In genomic region chr5:68405026-68405684, GRCh38 we compare ENCODE assay signal across 12 cellular contexts.
DNase-seq lines count a peak whose midpoint lies in the region; ATAC-seq, FAIRE-seq and TF ChIP-seq lines count a peak whose summit lies in the region.
"Had no signal": no experiment of that assay in that cellular context is flagged by ENCODE, and none has a peak within 500 bp of the region (broad histone marks: within the 10 kb centered on the region; RNA-seq: fewer than 3 reads in every experiment).

No MANE protein-coding gene starts in this region.

- intact Hi-C loops in colonic mucosa (cut with DNase I) (no loop called here), body of pancreas (cut with DNase I) (no loop called here), kidney (cut with DNase I) (no loop called here)

- H3K27me3 ChIP-seq in colonic mucosa: no peaks in the 10 kb centered on the region
- no peaks in the 10 kb centered on the region for H3K27me3 ChIP-seq in body of pancreas

- no peaks in the 10 kb centered on the region for H3K36me3 ChIP-seq in colonic mucosa
- H3K36me3 ChIP-seq in body of pancreas (replicated peaks in 1 of 2; ENCODE audit: insufficient read depth in 1 of 2, low read depth in 2 of 2): no peaks in the 10 kb centered on the region
- H3K36me3 ChIP-seq in kidney (ENCODE audit: control insufficient read depth in 1 of 2, insufficient read depth in 2 of 2, low read length in 2 of 2): no peaks in the 10 kb centered on the region

- no peaks in the 10 kb centered on the region for H3K36me3 Mint-ChIP-seq in nephron progenitor cell (ENCODE audit: low read depth)
- H3K36me3 Mint-ChIP-seq: activated naive CD4-positive, alpha-beta T cell treated with anti-CD3 and anti-CD28 coated beads, Interleukin-2, amount 10 ng/mL, durations not matched to agents 7 days and 5 days had no signal

- H3K4me3 ChIP-seq in colonic mucosa (no peak overlapping the region), body of pancreas (no peak overlapping the region), kidney (ENCODE audit: low read length in 2 of 2) (no peak overlapping the region)

- TF ChIP-seq CTCF in colonic mucosa (IDR thresholded peaks at IDR 0.05): no peak
- no peak for TF ChIP-seq CTCF in nephron progenitor cell (IDR thresholded peaks at IDR 0.05)
- TF ChIP-seq CTCF in body of pancreas (IDR thresholded peaks at IDR 0.05): no peak
- TF ChIP-seq CTCF in kidney (IDR thresholded peaks at IDR 0.05; ENCODE audit: borderline replicate concordance, extremely low read depth, insufficient read depth): no peak

- DNase-seq in DMS53 (lab: John Stamatoyannopoulos, UW) (peak; percentile 75), M059J (ENCODE audit: low read depth) (peak; percentile 72), colonic mucosa (peak; percentile 55), nephron progenitor cell (no peak), body of pancreas (no peak), kidney (no peak), SHP77 treated with DMSO at 0.1 percent for 48 hours (lab: John Stamatoyannopoulos, UW) (no peak)
- no peak for DNase-seq in stimulated activated CD4-positive, alpha-beta T cell treated with anti-CD3 and anti-CD28 coated beads, Interleukin-4, amount 100 ng/mL, for 4 hours
- DNase-seq: activated CD4-positive, alpha-beta memory T cell treated with anti-CD3 and anti-CD28 coated beads, Interleukin-2, amount 10 ng/mL, durations not matched to agents 7 days and 5 days; activated naive CD4-positive, alpha-beta T cell treated with anti-CD3 and anti-CD28 coated beads, Interleukin-2, amount 10 ng/mL, durations not matched to agents 7 days and 5 days; T-helper 17 cell had no signal

- H3K4me1 Mint-ChIP-seq in nephron progenitor cell: peaks cover 26% of the 10 kb centered on the region

- H3K27me3 Mint-ChIP-seq in nephron progenitor cell (ENCODE audit: low read depth, poor library complexity): no peaks in the 10 kb centered on the region
- H3K27me3 Mint-ChIP-seq: activated CD4-positive, alpha-beta memory T cell treated with anti-CD3 and anti-CD28 coated beads, Interleukin-2, amount 10 ng/mL, durations not matched to agents 7 days and 5 days; activated naive CD4-positive, alpha-beta T cell treated with anti-CD3 and anti-CD28 coated beads, Interleukin-2, amount 10 ng/mL, durations not matched to agents 7 days and 5 days; T-helper 17 cell had no signal

- 73 to 89% methylated on average over 1 of the region's 1 CpG for WGBS in body of pancreas, 2 donors

- H3K27ac Mint-ChIP-seq in nephron progenitor cell: peak overlapping the region; percentile 85
- H3K27ac Mint-ChIP-seq: activated CD4-positive, alpha-beta memory T cell treated with anti-CD3 and anti-CD28 coated beads, Interleukin-2, amount 10 ng/mL, durations not matched to agents 7 days and 5 days; activated naive CD4-positive, alpha-beta T cell treated with anti-CD3 and anti-CD28 coated beads, Interleukin-2, amount 10 ng/mL, durations not matched to agents 7 days and 5 days; T-helper 17 cell had no signal

- no peak overlapping the region for H3K4me3 Mint-ChIP-seq in nephron progenitor cell
- H3K4me3 Mint-ChIP-seq: activated CD4-positive, alpha-beta memory T cell treated with anti-CD3 and anti-CD28 coated beads, Interleukin-2, amount 10 ng/mL, durations not matched to agents 7 days and 5 days; activated naive CD4-positive, alpha-beta T cell treated with anti-CD3 and anti-CD28 coated beads, Interleukin-2, amount 10 ng/mL, durations not matched to agents 7 days and 5 days; T-helper 17 cell had no signal

- FAIRE-seq in kidney (lab: Jason Lieb, UNC): no peak
- FAIRE-seq: islet of Langerhans had no signal

- H3K9me3 ChIP-seq in colonic mucosa (no peaks in the 10 kb centered on the region), body of pancreas (no peaks in the 10 kb centered on the region), kidney (ENCODE audit: control insufficient read depth in 1 of 2, low read length in 2 of 2) (no peaks in the 10 kb centered on the region)

- peaks cover 14% of the 10 kb centered on the region for H3K9me3 Mint-ChIP-seq in nephron progenitor cell
- H3K9me3 Mint-ChIP-seq: activated naive CD4-positive, alpha-beta T cell treated with anti-CD3 and anti-CD28 coated beads, Interleukin-2, amount 10 ng/mL, durations not matched to agents 7 days and 5 days had no signal

- peaks cover 6% of the 10 kb centered on the region for H3K4me1 ChIP-seq in colonic mucosa
- H3K4me1 ChIP-seq in body of pancreas: peaks cover 3% of the 10 kb centered on the region
- peaks cover 3 to 6% of the 10 kb centered on the region in 2 donors for H3K4me1 ChIP-seq in kidney (ENCODE audit: control insufficient read depth in 1 of 2, insufficient read depth in 1 of 2, low read depth in 1 of 2, low read length in 2 of 2)

- no peak for TF ChIP-seq POLR2A in body of pancreas (IDR thresholded peaks at IDR 0.05)

- H3K27ac ChIP-seq in colonic mucosa: peak overlapping the region; percentile 67
- H3K27ac ChIP-seq in body of pancreas: no peak overlapping the region
- H3K27ac ChIP-seq in kidney (ENCODE audit: low read depth in 2 of 2, low read length in 2 of 2): no peak overlapping the region

- no peak overlapping the region for H3K9ac ChIP-seq in colonic mucosa (ENCODE audit: low read depth in 2 of 2, low read length in 2 of 2)
- H3K9ac ChIP-seq in kidney (ENCODE audit: low read length in 2 of 2): no peak overlapping the region

- no peak for ATAC-seq in body of pancreas
- ATAC-seq: T-helper 17 cell had no signal

Comparison
In these comparisons a context has a peak if more than half of its experiments do, and no peak if none do; other contexts are left out.
1. DNase-seq: peak in DMS53 (single experiment), M059J (single experiment) and colonic mucosa (single experiment); none in nephron progenitor cell (single experiment), body of pancreas (0 of 4), kidney (single experiment), stimulated activated CD4-positive, alpha-beta T cell treated with anti-CD3 and anti-CD28 coated beads, Interleukin-4, amount 100 ng/mL, for 4 hours (0 of 2) and SHP77 treated with DMSO at 0.1 percent for 48 hours (single experiment).